1 cellular context compared by ENCODE assay signal in genomic region chr14:99753225-99754140, GRCh38.
TF ChIP-seq lines count a peak whose summit lies in the region.

No MANE protein-coding gene starts in this region.

TF ChIP-seq in IMR-90, 13 proteins besides CTCF, POLR2A, EP300 and RAD21:
- TF ChIP-seq USF2 (IDR thresholded peaks at IDR 0.05; ENCODE audit: low read depth, low read length) (no peak), RFX5 (IDR thresholded peaks at IDR 0.05; ENCODE audit: low read depth, low read length) (no peak), CEBPB (IDR thresholded peaks at IDR 0.05; ENCODE audit: low read depth, low read length) (no peak), MAFK (IDR thresholded peaks at IDR 0.05; ENCODE audit: low read depth, low read length) (no peak), MXI1 (IDR thresholded peaks at IDR 0.05; ENCODE audit: borderline replicate concordance, low read depth, low read length) (no peak), BHLHE40 (IDR thresholded peaks at IDR 0.05; ENCODE audit: low read depth, low read length) (no peak), ELK1 (IDR thresholded peaks at IDR 0.05; ENCODE audit: borderline replicate concordance, low read depth, low read length) (no peak), SMC3 (IDR thresholded peaks at IDR 0.05; ENCODE audit: low read depth, low read length) (no peak), NFE2L2 (IDR thresholded peaks at IDR 0.05; ENCODE audit: low read depth, low read length) (no peak), MAZ (IDR thresholded peaks at IDR 0.05; ENCODE audit: borderline replicate concordance, low read depth, low read length) (no peak), CHD1 (IDR thresholded peaks at IDR 0.05; ENCODE audit: low read depth, low read length) (no peak), RCOR1 (IDR thresholded peaks at IDR 0.05; ENCODE audit: insufficient replicate concordance, low read length) (no peak), FOS (IDR thresholded peaks at IDR 0.05; ENCODE audit: low read depth, low read length) (no peak)
